ENCODE assay signal across 10 cellular contexts in the genomic region with DNA sequence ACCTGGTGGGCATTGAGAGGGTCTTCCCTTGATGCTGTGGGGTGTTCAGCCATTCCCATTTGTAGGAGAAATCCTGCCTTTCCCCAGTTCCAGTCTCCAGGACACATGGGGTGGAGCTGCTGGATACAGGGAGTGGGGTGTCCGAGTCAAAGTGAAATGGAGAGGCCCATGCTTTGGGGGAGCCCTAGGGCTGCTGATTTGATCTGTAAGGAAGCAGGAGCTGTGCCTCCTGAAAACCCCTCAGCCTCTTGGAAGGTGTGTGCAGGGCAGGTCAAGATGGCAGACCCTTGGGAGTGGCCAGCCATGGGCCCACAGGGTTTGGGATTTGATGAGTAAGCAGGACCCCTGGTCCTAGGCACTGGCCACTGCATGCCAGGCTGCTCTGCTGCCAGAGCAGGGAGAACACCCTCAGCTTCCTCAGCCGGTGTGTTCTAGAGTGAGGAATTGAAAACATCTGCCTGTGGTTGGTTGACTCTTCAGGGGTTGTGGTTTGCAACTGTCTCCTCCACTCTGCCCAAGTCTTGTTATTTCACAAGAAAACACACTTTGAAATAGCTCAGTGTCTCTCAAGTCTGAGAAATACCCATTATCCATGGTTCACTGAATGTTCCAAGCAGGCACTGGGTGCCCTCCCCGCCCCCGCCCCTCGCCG.
A peak's percentile ranks its signal among the peaks of the same experiment; 100 is the strongest.
DNase-seq lines count a peak whose midpoint lies in the region; ATAC-seq, FAIRE-seq and TF ChIP-seq lines count a peak whose summit lies in the region.
"Had no signal": no experiment of that assay in that cellular context is flagged by ENCODE, and none has a peak within 500 bp of the region (broad histone marks: within the 10 kb centered on the region; RNA-seq: fewer than 3 reads in every experiment).

No MANE protein-coding gene starts in this region.

- peaks cover 68% of the 10 kb centered on the region for H3K36me3 Mint-ChIP-seq in activated CD4-positive, alpha-beta memory T cell treated with anti-CD3 and anti-CD28 coated beads, Interleukin-2, amount 10 ng/mL, durations not matched to agents 7 days and 5 days (ENCODE audit: low read depth)
- peaks cover 42% of the 10 kb centered on the region for H3K36me3 Mint-ChIP-seq in activated CD4-positive, alpha-beta memory T cell treated with anti-CD3 and anti-CD28 coated beads for 36 hours

- POLR2A ChIA-PET in activated CD4-positive, alpha-beta memory T cell treated with anti-CD3 and anti-CD28 coated beads, Interleukin-2, amount 10 ng/mL, durations not matched to agents 7 days and 5 days (lab: Charles Lee) = no interaction called here
- POLR2A ChIA-PET in activated CD4-positive, alpha-beta memory T cell treated with anti-CD3 and anti-CD28 coated beads for 36 hours (lab: Charles Lee) = no interaction called here

- CTCF ChIA-PET in activated CD4-positive, alpha-beta memory T cell treated with anti-CD3 and anti-CD28 coated beads, Interleukin-2, amount 10 ng/mL, durations not matched to agents 7 days and 5 days (lab: Charles Lee) = interaction anchor here (0.9 to 2.6 kb wide), 4 partner anchors 12 to 60 kb away, joined by 3 to 7 read pairs (median 4); no protein-coding TSS in a partner anchor
- CTCF ChIA-PET in activated CD4-positive, alpha-beta memory T cell treated with anti-CD3 and anti-CD28 coated beads for 36 hours (lab: Charles Lee) = no interaction called here

- no peaks in the 10 kb centered on the region for H3K9me3 ChIP-seq in testis
- H3K9me3 ChIP-seq: transverse colon had no signal

- H3K9me3 Mint-ChIP-seq in activated CD4-positive, alpha-beta memory T cell treated with anti-CD3 and anti-CD28 coated beads, Interleukin-2, amount 10 ng/mL, durations not matched to agents 7 days and 5 days = no peaks in the 10 kb centered on the region
- H3K9me3 Mint-ChIP-seq in activated CD4-positive, alpha-beta memory T cell treated with anti-CD3 and anti-CD28 coated beads for 36 hours = no peaks in the 10 kb centered on the region

- WGBS in testis, 2 donors = 55 to 71% methylated on average over 6 of the region's 6 CpGs

- intact Hi-C loops in activated CD4-positive, alpha-beta memory T cell treated with anti-CD3 and anti-CD28 coated beads for 36 hours (cut with micrococcal nuclease) = no loop called here
- intact Hi-C loops in testis (cut with DNase I; ENCODE audit: low total_unique reads) = no loop called here

- H3K4me1 Mint-ChIP-seq in activated CD4-positive, alpha-beta memory T cell treated with anti-CD3 and anti-CD28 coated beads, Interleukin-2, amount 10 ng/mL, durations not matched to agents 7 days and 5 days = peaks cover 12% of the 10 kb centered on the region
- H3K4me1 Mint-ChIP-seq in activated CD4-positive, alpha-beta memory T cell treated with anti-CD3 and anti-CD28 coated beads for 36 hours (ENCODE audit: low read depth) = no peaks in the 10 kb centered on the region

- H3K27ac Mint-ChIP-seq in activated CD4-positive, alpha-beta memory T cell treated with anti-CD3 and anti-CD28 coated beads, Interleukin-2, amount 10 ng/mL, durations not matched to agents 7 days and 5 days = peak overlapping the region; percentile 29
- H3K27ac Mint-ChIP-seq in activated CD4-positive, alpha-beta memory T cell treated with anti-CD3 and anti-CD28 coated beads for 36 hours = no peak overlapping the region

- no peak for ATAC-seq in GM21529 (IDR thresholded peaks at IDR 0.05; ENCODE audit: unreplicated experiment)

- TF ChIP-seq CTCF in testis (IDR thresholded peaks at IDR 0.05) = no peak

- no peaks in the 10 kb centered on the region for H3K27me3 ChIP-seq in testis
- H3K27me3 ChIP-seq: transverse colon had no signal

- no peaks in the 10 kb centered on the region for H3K27me3 Mint-ChIP-seq in activated CD4-positive, alpha-beta memory T cell treated with anti-CD3 and anti-CD28 coated beads, Interleukin-2, amount 10 ng/mL, durations not matched to agents 7 days and 5 days
- H3K27me3 Mint-ChIP-seq in activated CD4-positive, alpha-beta memory T cell treated with anti-CD3 and anti-CD28 coated beads for 36 hours = no peaks in the 10 kb centered on the region

- peak overlapping the region; percentile 84 to 90 for H3K27ac ChIP-seq in testis

- no peak for DNase-seq in activated CD4-positive, alpha-beta memory T cell treated with anti-CD3 and anti-CD28 coated beads, Interleukin-2, amount 10 ng/mL, durations not matched to agents 7 days and 5 days
- no peak for DNase-seq in activated CD4-positive, alpha-beta memory T cell treated with anti-CD3 and anti-CD28 coated beads for 36 hours
- DNase-seq in HS-5 (ENCODE audit: low read depth) (peak; percentile 16), brain pericyte (ENCODE audit: low read depth, low spot score) (peak; percentile 41), testis (no peak), GM19239 (ENCODE audit: insufficient read length, low spot score) (no peak), urothelium cell line (ENCODE audit: low spot score) (no peak)
- DNase-seq: ACHN had no signal

- H3K4me3 Mint-ChIP-seq in activated CD4-positive, alpha-beta memory T cell treated with anti-CD3 and anti-CD28 coated beads, Interleukin-2, amount 10 ng/mL, durations not matched to agents 7 days and 5 days = no peak overlapping the region
- no peak overlapping the region for H3K4me3 Mint-ChIP-seq in activated CD4-positive, alpha-beta memory T cell treated with anti-CD3 and anti-CD28 coated beads for 36 hours

- H3K4me3 ChIP-seq in testis = no peak overlapping the region
- H3K4me3 ChIP-seq: transverse colon had no signal

- peaks cover 10% of the 10 kb centered on the region for H3K4me1 ChIP-seq in testis

- no peak for FAIRE-seq in GM19239 (lab: Jason Lieb, UNC)
- FAIRE-seq in urothelium cell line (lab: Jason Lieb, UNC) = no peak

- TF ChIP-seq POLR2A in testis (IDR thresholded peaks at IDR 0.05) = no peak

- H3K36me3 ChIP-seq in testis (ENCODE audit: low read depth, missing control alignments) = no peaks in the 10 kb centered on the region

Comparison
In these comparisons a context has a peak if more than half of its experiments do, and no peak if none do; other contexts are left out.
1. DNase-seq: peak in HS-5 (single experiment) and brain pericyte (single experiment); none in activated CD4-positive, alpha-beta memory T cell treated with anti-CD3 and anti-CD28 coated beads, Interleukin-2, amount 10 ng/mL, durations not matched to agents 7 days and 5 days (single experiment), activated CD4-positive, alpha-beta memory T cell treated with anti-CD3 and anti-CD28 coated beads for 36 hours (single experiment), testis (single experiment), GM19239 (single experiment) and urothelium cell line (single experiment).